17 cellular contexts compared by ENCODE assay signal in the genomic region with DNA sequence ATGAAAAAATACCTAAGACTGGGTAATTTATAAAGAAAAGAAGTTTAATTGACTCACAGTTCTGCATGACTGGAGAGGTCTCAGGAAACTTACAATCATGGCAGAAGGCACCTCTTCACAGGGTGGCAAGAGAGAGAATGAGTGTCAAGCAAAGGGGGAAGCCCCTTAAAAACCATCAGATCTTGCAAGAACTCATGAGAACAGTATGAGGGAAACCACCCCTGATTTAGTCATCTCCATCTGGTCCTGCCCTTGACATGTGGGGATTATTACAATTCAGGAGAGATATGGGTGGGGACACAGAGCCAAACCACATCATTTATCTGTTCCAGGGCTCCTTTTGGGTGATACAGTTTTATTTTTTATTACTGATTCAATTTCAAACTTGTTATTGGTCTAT.
DNase-seq lines count a peak whose midpoint lies in the region; ATAC-seq lines count a peak whose summit lies in the region.
"Had no signal": no experiment of that assay in that cellular context is flagged by ENCODE, and none has a peak within 500 bp of the region (broad histone marks: within the 10 kb centered on the region; RNA-seq: fewer than 3 reads in every experiment).

No MANE protein-coding gene starts in this region.

- peak; percentile 56 for ATAC-seq in GM18519 (IDR thresholded peaks at IDR 0.05; ENCODE audit: low FRiP score, unreplicated experiment)
- peak; percentile 98 for ATAC-seq in GM19463 (IDR thresholded peaks at IDR 0.05; ENCODE audit: unreplicated experiment)
- ATAC-seq in HG03095 (IDR thresholded peaks at IDR 0.05; ENCODE audit: unreplicated experiment): peak; percentile 69
- ATAC-seq: gastrocnemius medialis had no signal

- DNase-seq in kidney tubule cell (ENCODE audit: low spot score) (peak; percentile 64), NCI-H82 treated with DMSO at 0.1 percent for 48 hours (lab: John Stamatoyannopoulos, UW; ENCODE audit: unreplicated experiment) (no peak), NCI-H82 (lab: John Stamatoyannopoulos, UW) (no peak), foreskin melanocyte (no peak)
- DNase-seq: brain microvascular endothelial cell; CD4-positive, CD25-positive, alpha-beta regulatory T cell; DMS 273 treated with DMSO at 0.1 percent for 48 hours; effector CD8-positive, alpha-beta T cell; gastrocnemius medialis; IMR-90; NCI-H1105; NCI-H2029 treated with DMSO at 0.1 percent for 48 hours; NK-92 treated with Interleukin-12 subunit alpha and Interleukin-12 subunit beta, amount 100 ng/mL, for 24 hours; Peyer's patch had no signal
